13 cellular contexts compared by ENCODE assay signal in genomic region chr18:44654555-44654954, GRCh38. TPM values are rescaled to one million over a fixed set of nuclear protein-coding genes. Genes with fewer than 3 reads are reported as not detected.
A peak's percentile ranks its signal among the peaks of the same experiment; 100 is the strongest.
DNase-seq lines count a peak whose midpoint lies in the region; ATAC-seq, FAIRE-seq and TF ChIP-seq lines count a peak whose summit lies in the region.
"Had no signal": no experiment of that assay in that cellular context is flagged by ENCODE, and none has a peak within 500 bp of the region (broad histone marks: within the 10 kb centered on the region; RNA-seq: fewer than 3 reads in every experiment).

No MANE protein-coding gene starts in this region.

- peak; percentile 97 for FAIRE-seq in keratinocyte (lab: Jason Lieb, UNC)

- dilution Hi-C loops in keratinocyte (cut with MboI; ENCODE audit: extremely low pct_ligation_motif_present, low sequenced_read_pairs), result no loop called here

- no peak overlapping the region for H3K4me3 ChIP-seq in keratinocyte (ENCODE audit: control insufficient read depth in 2 of 3, extremely low read depth in 1 of 3, insufficient read depth in 2 of 3, low read depth in 1 of 3, low read length in 3 of 3)
- H3K4me3 ChIP-seq: GM23338, heart right ventricle had no signal

- H4K20me1 ChIP-seq in keratinocyte (ENCODE audit: control insufficient read depth, extremely low read depth, insufficient read depth, low read length), result no peaks in the 10 kb centered on the region

- peaks cover 24% of the 10 kb centered on the region for H3K4me1 ChIP-seq in keratinocyte (ENCODE audit: control insufficient read depth, extremely low read depth, insufficient read depth, low read length)

- no peak overlapping the region for H3K9ac ChIP-seq in keratinocyte (ENCODE audit: control insufficient read depth, extremely low read depth, insufficient read depth, low read length)

- no peaks in the 10 kb centered on the region for H3K9me3 ChIP-seq in keratinocyte (ENCODE audit: control insufficient read depth, low read depth, low read length)
- H3K9me3 ChIP-seq: heart right ventricle had no signal

- TF ChIP-seq CTCF in keratinocyte (optimal IDR thresholded peaks at IDR 0.05 in 1 of 3, IDR thresholded peaks at IDR 0.05 in 1 of 3, conservative IDR thresholded peaks at IDR 0.05 in 1 of 3; ENCODE audit: extremely low read depth in 1 of 3, insufficient read depth in 2 of 3, low read length in 3 of 3) (peak in 1 of 3 experiments; percentile 35), GM13976 (IDR thresholded peaks at IDR 0.05; ENCODE audit: borderline replicate concordance, control extremely low read depth, extremely low read depth, insufficient read depth, missing control alignments) (no peak)

- H3K27me3 ChIP-seq in keratinocyte (ENCODE audit: control insufficient read depth, extremely low read depth, insufficient read depth, low read length), result no peaks in the 10 kb centered on the region
- H3K27me3 ChIP-seq: heart right ventricle had no signal

- in situ Hi-C loops in T47D (cut with HindIII; ENCODE audit: low pct_unique_long_range_greater_than_20kb, low sequenced_read_pairs) (no loop called here), GM13976 (cut with MboI; ENCODE audit: low sequenced_read_pairs, unreplicated experiment) (no loop called here)

- no peak overlapping the region for H2AFZ ChIP-seq in keratinocyte (ENCODE audit: control insufficient read depth, low read length)
- H2AFZ ChIP-seq: GM23338 had no signal

- no peaks in the 10 kb centered on the region for H3K79me2 ChIP-seq in keratinocyte (ENCODE audit: control insufficient read depth, insufficient read depth, low read length)

- no peaks in the 10 kb centered on the region for H3K36me3 ChIP-seq in keratinocyte (ENCODE audit: control insufficient read depth in 2 of 2, extremely low read depth in 1 of 2, insufficient read depth in 2 of 2, low read length in 2 of 2)
- H3K36me3 ChIP-seq: heart right ventricle had no signal

- ATAC-seq in GM18868 (IDR thresholded peaks at IDR 0.05; ENCODE audit: unreplicated experiment), result no peak
- no peak for ATAC-seq in HG03460 (IDR thresholded peaks at IDR 0.05; ENCODE audit: unreplicated experiment)
- ATAC-seq: activated T-helper 17 cell treated with anti-CD3 and anti-CD28 coated beads, Interleukin-2, amount 50 U/mL, for 72 hours; GM23338 had no signal

- peak overlapping the region; percentile 50 for H3K4me2 ChIP-seq in keratinocyte (ENCODE audit: control insufficient read depth, extremely low read depth, insufficient read depth, low read depth, low read length)
- H3K4me2 ChIP-seq: GM23338 had no signal

- DNase-seq in A172 (ENCODE audit: low spot score), result peak; percentile 62
- DNase-seq in HS-5 (ENCODE audit: low read depth), result peak; percentile 57
- DNase-seq in T47D (ENCODE audit: low read depth in 1 of 2, low spot score in 1 of 2), result peak; percentile 11 to 70
- DNase-seq in keratinocyte (ENCODE audit: low read depth, low spot score), result no peak
- no peak for DNase-seq in CD1c-positive myeloid dendritic cell (ENCODE audit: extremely low spot score)
- no peak for DNase-seq in GM13976 (ENCODE audit: low spot score)
- DNase-seq: activated B cell treated with CpG ODN at 0.5 μM for 24 hours, cerebellar nuclear complex, heart right ventricle had no signal

- H3K9me1 ChIP-seq in keratinocyte (ENCODE audit: control insufficient read depth, extremely low read depth, insufficient read depth, low read length), result no peaks in the 10 kb centered on the region

- H3K27ac ChIP-seq in keratinocyte (ENCODE audit: control insufficient read depth, insufficient read depth, low read length), result peak overlapping the region; percentile 66
- H3K27ac ChIP-seq: heart right ventricle had no signal

RNA-seq across cellular contexts. Expression of gene SETBP1, which starts 26.1 kb away (rescaled TPM):
- total RNA-seq in A172 (2014; rRNA removed; shearing (Covaris generic)), result 0.10 and 0.14 TPM in 2 replicates
- 2.1 to 7.3 TPM (median 3.3 TPM) in 3 replicates for polyA plus RNA-seq in keratinocyte
- polyA plus RNA-seq in keratinocyte (2011; ENCODE audit: low read depth), result 2.4 TPM
- 1.7 and 2.6 TPM in 2 replicates for polyA plus RNA-seq in keratinocyte (2011; cell fraction: cytosol; rRNA removed)
- 5.8 and 6.5 TPM in 2 replicates for polyA plus RNA-seq in keratinocyte (2011; cell fraction: nucleus; rRNA removed)
- 1.7 and 4.4 TPM in 2 replicates for polyA plus RNA-seq in keratinocyte (2012; ENCODE audit: low replicate concordance)
- 5.2 to 11.3 TPM (median 11.2 TPM) in 3 replicates for polyA minus RNA-seq in keratinocyte
- polyA minus RNA-seq in keratinocyte (2011; cell fraction: cytosol; rRNA and poly(A)+ RNA removed), result 2.9 TPM
- 9.7 and 20.0 TPM in 2 replicates for polyA minus RNA-seq in keratinocyte (2011; cell fraction: nucleus; rRNA and poly(A)+ RNA removed)

Comparison
In these comparisons a context has a peak if more than half of its experiments do, and no peak if none do; other contexts are left out.
1. DNase-seq: peak in A172 (single experiment), HS-5 (single experiment) and T47D (2 of 2); none in keratinocyte (single experiment), CD1c-positive myeloid dendritic cell (single experiment) and GM13976 (single experiment).